ENCODE assay signal across 25 cellular contexts in the genomic region with DNA sequence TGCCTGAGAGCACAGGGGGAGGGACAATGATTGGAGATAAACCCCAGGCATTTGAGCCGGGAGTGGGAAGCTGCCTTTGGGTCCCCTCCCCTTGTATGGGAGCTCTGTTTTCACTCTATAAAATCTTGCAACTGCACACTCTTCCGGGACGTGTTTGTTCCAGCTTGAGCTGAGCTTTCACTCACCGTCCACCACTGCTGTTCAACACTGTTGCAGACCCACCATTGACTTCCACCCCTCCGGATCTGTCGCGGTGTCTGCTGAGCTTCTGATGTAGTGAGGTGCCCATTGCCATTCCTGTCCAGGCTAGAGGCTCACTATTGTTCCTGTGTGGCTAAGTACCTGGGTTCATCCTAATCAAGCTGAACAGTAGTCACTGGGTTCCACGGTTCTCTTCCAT.
DNase-seq lines count a peak whose midpoint lies in the region; ATAC-seq, FAIRE-seq and TF ChIP-seq lines count a peak whose summit lies in the region.
"Had no signal": no experiment of that assay in that cellular context is flagged by ENCODE, and none has a peak within 500 bp of the region (broad histone marks: within the 10 kb centered on the region; RNA-seq: fewer than 3 reads in every experiment).

No MANE protein-coding gene starts in this region.

- H3K79me2 ChIP-seq in H1 (ENCODE audit: control insufficient read depth in 1 of 2, insufficient read depth in 2 of 2, low read length in 2 of 2), result no peaks in the 10 kb centered on the region

- H2BK15ac ChIP-seq in IMR-90 (ENCODE audit: low read depth, low read length), result no peak overlapping the region
- no peak overlapping the region for H2BK15ac ChIP-seq in H1 (ENCODE audit: low read length)

- H3K18ac ChIP-seq in IMR-90 (ENCODE audit: low read depth, low read length), result no peak overlapping the region
- no peak overlapping the region for H3K18ac ChIP-seq in H1 (ENCODE audit: extremely low read depth, low read length)

- no peak for TF ChIP-seq CTCF in IMR-90 (conservative IDR thresholded peaks at IDR 0.05; ENCODE audit: low read depth, low read length)
- no peak for TF ChIP-seq CTCF in H1 (IDR thresholded peaks at IDR 0.05; ENCODE audit: control extremely low read depth in 1 of 3, insufficient read depth in 1 of 3, low read depth in 1 of 3, low read length in 3 of 3)
- TF ChIP-seq CTCF in left ventricle myocardium inferior (IDR thresholded peaks at IDR 0.05; ENCODE audit: borderline replicate concordance), result no peak

- H3K9me1 ChIP-seq in IMR-90 (ENCODE audit: insufficient read depth, low read length), result no peaks in the 10 kb centered on the region

- peak overlapping the region; percentile 51 for H2AFZ ChIP-seq in IMR-90 (replicated peaks; ENCODE audit: low read length, poor library complexity)
- peak overlapping the region; percentile 53; the same call in 1 of the 2 replicates for H2AFZ ChIP-seq in H1 (ENCODE audit: low read length)

- no peak overlapping the region for H2BK12ac ChIP-seq in H1 (ENCODE audit: low read depth, low read length)

- H2BK5ac ChIP-seq in IMR-90 (ENCODE audit: low read depth, low read length, poor library complexity, severe bottlenecking), result no peak overlapping the region
- H2BK5ac ChIP-seq in H1 (ENCODE audit: low read depth, low read length), result no peak overlapping the region

- in situ Hi-C loops in IMR-90 (cut with MboI; ENCODE audit: low sequenced_read_pairs), result no loop called here

- H2BK120ac ChIP-seq in IMR-90 (ENCODE audit: low read depth, low read length), result no peak overlapping the region
- H2BK120ac ChIP-seq in H1 (replicated peaks; ENCODE audit: low read depth, low read length), result no peak overlapping the region

- H3K9ac ChIP-seq in IMR-90 (ENCODE audit: low read depth, low read length) (no peak overlapping the region), H1 (replicated peaks in 1 of 4; ENCODE audit: extremely low read depth in 1 of 4, low read depth in 3 of 4, low read length in 3 of 4) (no peak overlapping the region; a peak in 1 of 7 replicates)
- H3K9ac ChIP-seq: BLaER1 had no signal

- H3K36me3 ChIP-seq in IMR-90 (ENCODE audit: control insufficient read depth, insufficient read depth, low read length), result no peaks in the 10 kb centered on the region
- no peaks in the 10 kb centered on the region for H3K36me3 ChIP-seq in H1 (ENCODE audit: control insufficient read depth in 2 of 4, insufficient read depth in 4 of 4, low read length in 3 of 4)
- no peaks in the 10 kb centered on the region for H3K36me3 ChIP-seq in left ventricle myocardium inferior
- H3K36me3 ChIP-seq: BE2C, BLaER1 had no signal

- CTCF ChIA-PET in IMR-90 (lab: Yijun Ruan, JAX), result no interaction called here
- CTCF ChIA-PET in H1 (lab: Charles Lee; ENCODE audit: partially characterized antibody), result interaction anchor here (1.2 to 1.6 kb wide), 5 partner anchors 10 to 113 kb away, joined by 3 to 7 read pairs (median 4); no protein-coding TSS in a partner anchor

- H3K23ac ChIP-seq in IMR-90 (ENCODE audit: low read depth, low read length) (no peak overlapping the region), H1 (ENCODE audit: insufficient read length) (no peak overlapping the region)

- H2AK5ac ChIP-seq in IMR-90 (ENCODE audit: low read depth, low read length) (no peak overlapping the region), H1 (ENCODE audit: low read depth, low read length) (no peak overlapping the region)

- no peak overlapping the region for H4K8ac ChIP-seq in IMR-90 (ENCODE audit: low read depth in 2 of 2, low read length in 2 of 2)
- peak overlapping the region; percentile 51; the same call in 1 of the 2 replicates for H4K8ac ChIP-seq in H1 (ENCODE audit: extremely low read depth, insufficient read depth, low read length)

- DNase-seq in IMR-90, result no peak
- DNase-seq in H1 (ENCODE audit: low read depth in 1 of 2, low spot score in 2 of 2), result no peak
- DNase-seq in NCI-H774 (lab: John Stamatoyannopoulos, UW), result no peak
- no peak for DNase-seq in NCI-H1694 (lab: John Stamatoyannopoulos, UW)
- no peak for DNase-seq in left ventricle myocardium inferior
- DNase-seq: 8988T; ACHN; BE2C; C1 segment of cervical spinal cord; CD4-positive, alpha-beta memory T cell; CD4-positive, CD25-positive, alpha-beta regulatory T cell; CD8-positive, alpha-beta memory T cell; COR-L47; DMS 273 treated with DMSO at 0.1 percent for 48 hours; DMS153; DMS53; DMS79; DND-41; EL; GDM1 had no signal

- no peak overlapping the region for H3K27ac ChIP-seq in IMR-90 (ENCODE audit: insufficient read depth, low read length)
- no peak overlapping the region for H3K27ac ChIP-seq in H1 (ENCODE audit: low read depth, low read length)
- no peak overlapping the region for H3K27ac ChIP-seq in left ventricle myocardium inferior (replicated peaks)
- H3K27ac ChIP-seq: BLaER1 had no signal

- no peaks in the 10 kb centered on the region for H4K20me1 ChIP-seq in IMR-90 (ENCODE audit: insufficient read depth, low read length)
- H4K20me1 ChIP-seq in H1 (replicated peaks in 1 of 2; ENCODE audit: control insufficient read depth in 1 of 2, insufficient read depth in 2 of 2, low read length in 2 of 2), result no peaks in the 10 kb centered on the region
- H4K20me1 ChIP-seq: BLaER1 had no signal

- no peak overlapping the region for H3K56ac ChIP-seq in IMR-90 (ENCODE audit: extremely low read depth, insufficient read depth, low read length)
- H3K56ac ChIP-seq in H1 (replicated peaks; ENCODE audit: insufficient read length, low read depth, low read length), result no peak overlapping the region

- H3K4ac ChIP-seq in IMR-90 (ENCODE audit: low read depth, low read length) (no peak overlapping the region), H1 (replicated peaks; ENCODE audit: insufficient read length, low read depth, low read length) (no peak overlapping the region)

- H3K4me3 ChIP-seq in IMR-90 (ENCODE audit: insufficient read depth, low read depth, low read length) (no peak overlapping the region), H1 (ENCODE audit: extremely low read depth in 1 of 4, insufficient read depth in 2 of 4, low read depth in 3 of 4, low read length in 4 of 4) (no peak overlapping the region), left ventricle myocardium inferior (no peak overlapping the region)
- H3K4me3 ChIP-seq: BLaER1, GM12878 had no signal

- TF ChIP-seq EP300 in H1 (IDR thresholded peaks at IDR 0.05; ENCODE audit: borderline replicate concordance in 1 of 2, low read depth in 2 of 2, low read length in 2 of 2), result no peak

- POLR2A ChIA-PET in IMR-90 (lab: Charles Lee; ENCODE audit: unreplicated experiment), result no interaction called here
- POLR2A ChIA-PET in H1 (lab: Charles Lee; ENCODE audit: partially characterized antibody), result no interaction called here

- H3K14ac ChIP-seq in IMR-90 (replicated peaks; ENCODE audit: low read depth, low read length) (no peak overlapping the region), H1 (ENCODE audit: insufficient read length) (no peak overlapping the region)

- H3K9me3 ChIP-seq in IMR-90 (ENCODE audit: control insufficient read depth, insufficient read depth, low read length) (no peaks in the 10 kb centered on the region), H1 (ENCODE audit: insufficient read depth in 2 of 2, low read depth in 1 of 2, low read length in 1 of 2) (no peaks in the 10 kb centered on the region), left ventricle myocardium inferior (replicated peaks) (no peaks in the 10 kb centered on the region)
- H3K9me3 ChIP-seq: BE2C, BLaER1 had no signal

- H4K91ac ChIP-seq in IMR-90 (ENCODE audit: insufficient read depth, low read depth, low read length) (no peak overlapping the region), H1 (replicated peaks; ENCODE audit: insufficient read length, low read length) (no peak overlapping the region)

- H3K79me1 ChIP-seq in IMR-90 (ENCODE audit: low read depth in 1 of 2, low read length in 2 of 2) (no peaks in the 10 kb centered on the region), H1 (ENCODE audit: low read depth, low read length) (no peaks in the 10 kb centered on the region)

- intact Hi-C loops in IMR-90 (cut with micrococcal nuclease) (no loop called here), left ventricle myocardium inferior (cut with micrococcal nuclease) (no loop called here)

- TF ChIP-seq RAD21 in IMR-90 (IDR thresholded peaks at IDR 0.05; ENCODE audit: low read length), result no peak
- no peak for TF ChIP-seq RAD21 in H1 (IDR thresholded peaks at IDR 0.05 in 1 of 2, conservative IDR thresholded peaks at IDR 0.05 in 1 of 2; ENCODE audit: low read depth in 2 of 2, low read length in 2 of 2)

- H3K27me3 ChIP-seq in IMR-90 (ENCODE audit: control insufficient read depth, insufficient read depth, low read length), result no peaks in the 10 kb centered on the region
- H3K27me3 ChIP-seq in H1 (replicated peaks in 1 of 4; ENCODE audit: control insufficient read depth in 3 of 4, extremely low read depth in 1 of 4, insufficient read depth in 3 of 4, low read length in 3 of 4), result no peaks in the 10 kb centered on the region
- H3K27me3 ChIP-seq in left ventricle myocardium inferior (ENCODE audit: low read depth), result no peaks in the 10 kb centered on the region
- H3K27me3 ChIP-seq: BE2C, BLaER1 had no signal

- no peak overlapping the region for H4K5ac ChIP-seq in IMR-90 (ENCODE audit: low read depth, low read length)
- H4K5ac ChIP-seq in H1 (ENCODE audit: insufficient read length, low read depth, low read length), result no peak overlapping the region

- H2BK20ac ChIP-seq in IMR-90 (ENCODE audit: low read depth, low read length) (no peak overlapping the region), H1 (ENCODE audit: low read length) (no peak overlapping the region)

- dilution Hi-C loops in IMR-90 (cut with HindIII; ENCODE audit: low sequenced_read_pairs, unreplicated experiment), result no loop called here

- TF ChIP-seq POLR2A in IMR-90 (IDR thresholded peaks at IDR 0.05; ENCODE audit: low read depth, low read length) (no peak), H1 (IDR thresholded peaks at IDR 0.05; ENCODE audit: control extremely low read depth in 1 of 2, low read depth in 2 of 2, low read length in 2 of 2) (no peak)

- no TSS peak for BruUV-seq in IMR-90 (replicated peaks; lab: Mats Ljungman, UMichigan)

- H3K4me1 ChIP-seq in IMR-90 (ENCODE audit: control insufficient read depth, insufficient read depth, low read length) (no peaks in the 10 kb centered on the region), H1 (replicated peaks in 1 of 4; ENCODE audit: control insufficient read depth in 3 of 4, insufficient read depth in 4 of 4, low read length in 3 of 4) (no peaks in the 10 kb centered on the region), left ventricle myocardium inferior (no peaks in the 10 kb centered on the region)
- H3K4me1 ChIP-seq: BE2C, BLaER1 had no signal

- H3K4me2 ChIP-seq in IMR-90 (ENCODE audit: low read depth, low read length), result no peak overlapping the region
- H3K4me2 ChIP-seq in H1 (ENCODE audit: insufficient read depth in 1 of 2, low read depth in 2 of 2, low read length in 2 of 2), result no peak overlapping the region
- H3K4me2 ChIP-seq: BLaER1 had no signal

- WGBS in IMR-90 (ENCODE audit: extremely low coverage in 2 of 2, insufficient read length in 1 of 2), 2 experiments, result 80% methylated on average over 4 of the region's 8 CpGs; no CpG with 5 or more reads in 1 of the 2 experiments
- WGBS in H1 (ENCODE audit: extremely low coverage in 1 of 2, insufficient coverage in 1 of 2, insufficient read length in 1 of 2, insufficient replicate concordance in 2 of 2, low coverage in 1 of 2, low lambda C conversion rate in 2 of 2, missing lambda C conversion rate in 1 of 2), 2 experiments, result 96% methylated on average over 8 of the region's 8 CpGs; no CpG with 5 or more reads in 1 of the 2 experiments

- no peaks in the 10 kb centered on the region for H3K23me2 ChIP-seq in H1 (ENCODE audit: low read depth, low read length)

- no peak for ATAC-seq in IMR-90 (ENCODE audit: low read depth)
- ATAC-seq: GM12878 had no signal

- H2AK9ac ChIP-seq in IMR-90 (replicated peaks; ENCODE audit: low read depth, low read length, poor library complexity), result no peak overlapping the region

- no peak for FAIRE-seq in H1 (lab: Jason Lieb, UNC)
- FAIRE-seq: A204.1, GM12878, GM12892, GM18507 had no signal
